10 cellular contexts compared by ENCODE assay signal in the genomic region with DNA sequence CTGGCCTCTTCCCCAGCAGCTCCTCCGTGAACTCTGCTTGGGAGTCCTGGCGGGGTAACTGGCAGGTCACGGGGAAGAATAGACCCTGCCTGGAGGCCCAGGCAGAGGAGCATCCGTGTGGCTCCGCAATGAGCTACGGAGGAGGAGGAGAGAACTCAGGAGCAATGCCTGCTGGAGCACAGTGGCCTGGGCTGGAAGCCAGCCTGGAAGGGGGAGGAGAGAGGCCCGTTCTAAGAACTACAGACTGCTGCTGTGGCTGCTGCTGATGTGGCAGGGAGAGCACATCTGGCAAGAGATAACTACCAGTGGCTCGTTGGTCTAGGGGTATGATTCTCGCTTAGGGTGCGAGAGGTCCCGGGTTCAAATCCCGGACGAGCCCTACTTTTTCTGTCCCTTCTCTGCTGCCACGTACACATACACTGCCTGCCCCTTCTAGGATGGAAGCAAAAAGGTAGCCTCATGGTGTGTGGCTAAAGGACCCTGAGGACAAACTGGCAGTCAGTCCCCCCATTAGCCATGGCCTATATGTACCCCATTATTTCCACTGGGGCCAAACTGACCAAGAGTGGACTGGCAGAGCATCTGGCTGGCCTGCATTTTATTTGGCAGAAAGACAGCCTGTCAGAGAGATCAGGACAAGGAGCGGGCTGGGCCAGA. TPM values are rescaled to one million over a fixed set of nuclear protein-coding genes. Genes with fewer than 3 reads are reported as not detected.
A peak's percentile ranks its signal among the peaks of the same experiment; 100 is the strongest.
DNase-seq lines count a peak whose midpoint lies in the region; ATAC-seq and TF ChIP-seq lines count a peak whose summit lies in the region.
"Had no signal": no experiment of that assay in that cellular context is flagged by ENCODE, and none has a peak within 500 bp of the region (broad histone marks: within the 10 kb centered on the region; RNA-seq: fewer than 3 reads in every experiment).

No MANE protein-coding gene starts in this region.

- TF ChIP-seq CTCF in GM06990 (IDR thresholded peaks at IDR 0.05; ENCODE audit: insufficient read depth, low read length, poor library complexity, severe bottlenecking), result no peak
- TF ChIP-seq CTCF in RWPE2 (IDR thresholded peaks at IDR 0.05; ENCODE audit: poor library complexity, severe bottlenecking), result no peak
- TF ChIP-seq CTCF in foreskin keratinocyte (conservative IDR thresholded peaks at IDR 0.05), result no peak
- TF ChIP-seq CTCF in parathyroid adenoma (IDR thresholded peaks at IDR 0.05), result no peak
- no peak for TF ChIP-seq CTCF in PC-3 (conservative IDR thresholded peaks at IDR 0.05; ENCODE audit: low read depth, low read length)

- DNase-seq in GM06990 (ENCODE audit: extremely low read depth, insufficient read length) (peak; percentile 65), RWPE2 (ENCODE audit: low spot score) (no peak), foreskin keratinocyte (peak; percentile 34 to 71), PC-3 (no peak), DMS153 (lab: John Stamatoyannopoulos, UW) (no peak), NCI-H1105 (lab: John Stamatoyannopoulos, UW) (no peak), NCI-H2081 (lab: John Stamatoyannopoulos, UW) (no peak)

- H3K4me3 ChIP-seq in GM06990 (replicated peaks; ENCODE audit: low read depth, low read length), result no peak overlapping the region
- no peak overlapping the region for H3K4me3 ChIP-seq in RWPE2 (ENCODE audit: severe bottlenecking)
- no peak overlapping the region for H3K4me3 ChIP-seq in parathyroid adenoma (ENCODE audit: low read depth, low read length)
- H3K4me3 ChIP-seq in PC-3 (ENCODE audit: low read length), result no peak overlapping the region

- H3K36me3 ChIP-seq in GM06990 (ENCODE audit: control insufficient read depth, insufficient read depth, low read length) (no peaks in the 10 kb centered on the region), RWPE2 (ENCODE audit: low read depth) (no peaks in the 10 kb centered on the region), parathyroid adenoma (ENCODE audit: control insufficient read depth, insufficient read depth, low read length) (no peaks in the 10 kb centered on the region), PC-3 (ENCODE audit: low read depth, low read length) (no peaks in the 10 kb centered on the region)

- H3K4me1 ChIP-seq in RWPE2 (ENCODE audit: insufficient read depth, poor library complexity, severe bottlenecking) (no peaks in the 10 kb centered on the region), foreskin keratinocyte (no peaks in the 10 kb centered on the region), parathyroid adenoma (no peaks in the 10 kb centered on the region), PC-3 (ENCODE audit: insufficient read depth, low read length) (no peaks in the 10 kb centered on the region)

- H3F3A ChIP-seq in PC-3 (ENCODE audit: low read length, unreplicated experiment), result no peaks in the 10 kb centered on the region

- H3K79me2 ChIP-seq in parathyroid adenoma (no peaks in the 10 kb centered on the region), PC-3 (ENCODE audit: low read length) (no peaks in the 10 kb centered on the region)

- POLR2A ChIA-PET in PC-3 (lab: Charles Lee; ENCODE audit: unreplicated experiment), result no interaction called here

- H3K27me3 ChIP-seq in GM06990 (replicated peaks; ENCODE audit: control insufficient read depth, insufficient read depth, low read length), result no peaks in the 10 kb centered on the region
- H3K27me3 ChIP-seq in RWPE2 (ENCODE audit: insufficient read depth, poor library complexity, severe bottlenecking), result no peaks in the 10 kb centered on the region
- peaks cover 28% of the 10 kb centered on the region for H3K27me3 ChIP-seq in foreskin keratinocyte
- H3K27me3 ChIP-seq in parathyroid adenoma (ENCODE audit: control insufficient read depth, insufficient read depth, low read length), result no peaks in the 10 kb centered on the region
- no peaks in the 10 kb centered on the region for H3K27me3 ChIP-seq in PC-3 (ENCODE audit: low read length)

- H4K20me1 ChIP-seq in PC-3 (ENCODE audit: low read length), result no peaks in the 10 kb centered on the region

- H3K4me2 ChIP-seq in parathyroid adenoma (ENCODE audit: low read length) (no peak overlapping the region), PC-3 (ENCODE audit: low read length) (no peak overlapping the region)
- H3K4me2 ChIP-seq: KMS-11 had no signal

- intact Hi-C loops in PC-3 (cut with micrococcal nuclease), result no loop called here

- H3K27ac ChIP-seq in RWPE2 (ENCODE audit: poor library complexity, severe bottlenecking), result no peak overlapping the region
- no peak overlapping the region for H3K27ac ChIP-seq in foreskin keratinocyte
- no peak overlapping the region for H3K27ac ChIP-seq in parathyroid adenoma
- no peak overlapping the region for H3K27ac ChIP-seq in PC-3 (ENCODE audit: low read length)
- H3K27ac ChIP-seq: KMS-11 had no signal

- H3K9ac ChIP-seq in parathyroid adenoma, result no peak overlapping the region
- no peak overlapping the region for H3K9ac ChIP-seq in PC-3 (ENCODE audit: low read length)
- H3K9ac ChIP-seq: KMS-11 had no signal

- CTCF ChIA-PET in PC-3 (lab: Charles Lee), result no interaction called here

- peak; percentile 68 for ATAC-seq in RWPE2 (ENCODE audit: low read depth)
- ATAC-seq in foreskin keratinocyte, result peak; percentile 83
- ATAC-seq in PC-3, result no peak; the same call in 1 of the 2 replicates

- H3K9me2 ChIP-seq in PC-3 (replicated peaks; ENCODE audit: low read length), result no peaks in the 10 kb centered on the region

- H3K9me3 ChIP-seq in RWPE2 (ENCODE audit: severe bottlenecking), result no peaks in the 10 kb centered on the region
- no peaks in the 10 kb centered on the region for H3K9me3 ChIP-seq in parathyroid adenoma (ENCODE audit: control insufficient read depth, low read length)
- H3K9me3 ChIP-seq in PC-3 (ENCODE audit: low read length), result no peaks in the 10 kb centered on the region

- H2AFZ ChIP-seq in parathyroid adenoma (peak overlapping the region; percentile 25), PC-3 (ENCODE audit: low read length) (no peak overlapping the region)

- no TSS peak for BruUV-seq in PC-3 (replicated peaks; lab: Mats Ljungman, UMichigan)

RNA-seq across cellular contexts. Expression of a gene that starts 7.7 kb away (rescaled TPM):
- total RNA-seq in foreskin keratinocyte (not detected in 2 replicates), PC-3 (2014; rRNA removed) (not detected in 2 replicates)
- polyA plus RNA-seq in foreskin keratinocyte, result not detected in 2 replicates
- total RNA-seq: kidney epithelial cell had no signal

RNA-seq across cellular contexts. Expression of a gene that starts 8.5 kb away (rescaled TPM):
- 2.3 and 2.4 TPM in 2 replicates for total RNA-seq in foreskin keratinocyte
- polyA plus RNA-seq in foreskin keratinocyte, result 1.6 and 1.9 TPM in 2 replicates
- 9.8 and 10.5 TPM in 2 replicates for total RNA-seq in PC-3 (2014; rRNA removed)

RNA-seq across cellular contexts. Expression of a gene that starts 44.1 kb away (rescaled TPM):
- total RNA-seq in foreskin keratinocyte, result 195 and 229 TPM in 2 replicates
- polyA plus RNA-seq in foreskin keratinocyte, result 89.2 and 94.6 TPM in 2 replicates
- total RNA-seq in PC-3 (2014; rRNA removed), result 169 and 205 TPM in 2 replicates

RNA-seq across cellular contexts. Expression of a gene that starts 46.9 kb away (rescaled TPM):
- total RNA-seq in foreskin keratinocyte (0.61 and 1.2 TPM in 2 replicates), PC-3 (2014; rRNA removed) (88.7 and 121 TPM in 2 replicates)
- polyA plus RNA-seq in foreskin keratinocyte, result 0.20 and 0.38 TPM in 2 replicates

Comparison
In these comparisons a context has a peak if more than half of its experiments do, and no peak if none do; other contexts are left out.
1. DNase-seq: peak in GM06990 (single experiment) and foreskin keratinocyte (2 of 2); none in RWPE2 (single experiment), PC-3 (single experiment), DMS153 (single experiment), NCI-H1105 (single experiment) and NCI-H2081 (0 of 2).